In genomic region chr1:89987170-89987819, GRCh38 we compare ENCODE assay signal across 8 cellular contexts.
DNase-seq lines count a peak whose midpoint lies in the region; ATAC-seq and TF ChIP-seq lines count a peak whose summit lies in the region.

No MANE protein-coding gene starts in this region.

- no peak overlapping the region for H3K9ac ChIP-seq in SU-DHL-6 (ENCODE audit: low read length)

- no peak overlapping the region for H3K27ac ChIP-seq in SU-DHL-6 (ENCODE audit: low read depth, low read length)

- H3F3A ChIP-seq in SU-DHL-6 (ENCODE audit: insufficient read depth): no peaks in the 10 kb centered on the region

- H3K9me3 ChIP-seq in SU-DHL-6 (ENCODE audit: insufficient read depth, low read length): no peaks in the 10 kb centered on the region

- in situ Hi-C loops in T47D (cut with HindIII; ENCODE audit: low pct_unique_long_range_greater_than_20kb, low sequenced_read_pairs): no loop called here

- no peaks in the 10 kb centered on the region for H3K9me2 ChIP-seq in SU-DHL-6 (replicated peaks; ENCODE audit: insufficient read depth, low read length)

- H4K20me1 ChIP-seq in SU-DHL-6 (ENCODE audit: low read depth, low read length): no peaks in the 10 kb centered on the region

- peak; percentile 86 for ATAC-seq in HG02852 (IDR thresholded peaks at IDR 0.05; ENCODE audit: unreplicated experiment)

- H3K4me3 ChIP-seq in SU-DHL-6 (ENCODE audit: insufficient read depth, low read length, poor library complexity, severe bottlenecking): no peak overlapping the region

- TF ChIP-seq CTCF in SU-DHL-6 (IDR thresholded peaks at IDR 0.05; ENCODE audit: insufficient read depth, low read length, poor library complexity, severe bottlenecking): peak; percentile 64

- H3K4me2 ChIP-seq in SU-DHL-6 (ENCODE audit: low read depth, low read length, poor library complexity, severe bottlenecking): no peak overlapping the region

- H3K36me3 ChIP-seq in SU-DHL-6 (ENCODE audit: low read length): no peaks in the 10 kb centered on the region

- H3K79me2 ChIP-seq in SU-DHL-6 (ENCODE audit: insufficient read depth, low read length): no peaks in the 10 kb centered on the region

- H3K27me3 ChIP-seq in SU-DHL-6 (ENCODE audit: low read length): no peaks in the 10 kb centered on the region

- DNase-seq in stimulated activated CD4-positive, alpha-beta T cell treated with anti-CD3 and anti-CD28 coated beads, Interleukin-15, amount 100 ng/mL, for 24 hours: peak; percentile 47
- no peak for DNase-seq in stimulated activated CD4-positive, alpha-beta T cell treated with anti-CD3 and anti-CD28 coated beads, Interleukin-4, amount 100 ng/mL, for 1 hour
- DNase-seq in NCI-H146 (lab: John Stamatoyannopoulos, UW): peak; percentile 63
- DNase-seq in T47D (ENCODE audit: low read depth in 1 of 2, low spot score in 1 of 2): peak; percentile 60 to 76
- peak; percentile 96 for DNase-seq in inferior parietal cortex (ENCODE audit: extremely low spot score)
- peak in 2 of 3 donors; percentile 20 to 32 for DNase-seq in stimulated activated CD4-positive, alpha-beta T cell treated with anti-CD3 and anti-CD28 coated beads, TNF-alpha, amount 100 ng/mL, for 1 hour (ENCODE audit: low read depth in 3 of 3, low spot score in 1 of 3)

- no peak overlapping the region for H2AFZ ChIP-seq in SU-DHL-6 (ENCODE audit: low read depth, low read length, severe bottlenecking)
